Comparison of ENCODE assay signal across 18 cellular contexts in genomic region chr7:45026013-45026412, GRCh38. TPM values are rescaled to one million over a fixed set of nuclear protein-coding genes. Genes with fewer than 3 reads are reported as not detected.
DNase-seq lines count a peak whose midpoint lies in the region; ATAC-seq, FAIRE-seq and TF ChIP-seq lines count a peak whose summit lies in the region.
"Had no signal": no experiment of that assay in that cellular context is flagged by ENCODE, and none has a peak within 500 bp of the region (broad histone marks: within the 10 kb centered on the region; RNA-seq: fewer than 3 reads in every experiment).

No MANE protein-coding gene starts in this region.

- peaks cover 55% of the 10 kb centered on the region for H3K79me2 ChIP-seq in GM23338 (replicated peaks; ENCODE audit: insufficient read depth)

- TF ChIP-seq CTCF in GM12865 (IDR thresholded peaks at IDR 0.05; ENCODE audit: insufficient read depth, low read depth, low read length, missing control alignments) (no peak), glutamatergic neuron (IDR thresholded peaks at IDR 0.05; ENCODE audit: partially characterized antibody, unreplicated experiment) (no peak), RWPE1 (conservative IDR thresholded peaks at IDR 0.05; ENCODE audit: low read depth) (no peak), GM23338 (conservative IDR thresholded peaks at IDR 0.05; ENCODE audit: low read depth in 2 of 2) (no peak)

- no peaks in the 10 kb centered on the region for H3F3A ChIP-seq in GM23338 (replicated peaks; ENCODE audit: low read depth)

- peaks cover 0 to 60% (median 18%) of the 10 kb centered on the region in 11 experiments; a peak in 14 of 22 replicates for H4K20me1 ChIP-seq in BLaER1 treated with 17β-estradiol and CSF1 and Interleukin-3, amounts not matched to agents 10 nM and 100 nM
- peaks cover 13% of the 10 kb centered on the region; the same call in 1 of the 2 replicates for H4K20me1 ChIP-seq in GM23338 (replicated peaks; ENCODE audit: insufficient read depth)

- H3K27ac Mint-ChIP-seq in T-helper 2 cell treated with Interferon-gamma antibody and Interleukin-4, amounts not matched to agents 5 μg/mL and 100 μg/mL, for 36 hours, result peak overlapping the region; percentile 76
- H3K27ac Mint-ChIP-seq in glutamatergic neuron (ENCODE audit: unreplicated experiment), result peak overlapping the region; percentile 48
- no peak overlapping the region for H3K27ac Mint-ChIP-seq in GM23338
- H3K27ac Mint-ChIP-seq: mesothelial cell of epicardium had no signal

- peak; percentile 29 for DNase-seq in GM12865 (ENCODE audit: low read depth)
- DNase-seq in T-helper 2 cell treated with Interferon-gamma antibody and Interleukin-4, amounts not matched to agents 5 μg/mL and 100 μg/mL, for 36 hours (ENCODE audit: low spot score), result no peak
- DNase-seq in glutamatergic neuron, result no peak
- no peak for DNase-seq in urothelium cell line (ENCODE audit: low spot score)
- DNase-seq in stimulated activated CD4-positive, alpha-beta T cell treated with anti-CD3 and anti-CD28 coated beads, Interleukin-2, amount 100 ng/mL, for 48 hours, result no peak
- DNase-seq in RWPE1 (ENCODE audit: low spot score), result no peak
- DNase-seq in GM23338 (ENCODE audit: low spot score), result no peak
- DNase-seq: activated CD4-positive, alpha-beta T cell treated with anti-CD3 and anti-CD28 coated beads, Interleukin-2, amount 50 U/mL, for 1 hour; activated naive CD4-positive, alpha-beta T cell; DMS79 treated with DMSO at 0.1 percent for 48 hours; NCI-H187 treated with DMSO at 0.1 percent for 48 hours; NCI-H524; ovary; small intestine had no signal

- H3K27ac ChIP-seq in BLaER1 treated with 17β-estradiol and CSF1 and Interleukin-3, amounts not matched to agents 10 nM and 100 nM, result peak overlapping the region; percentile 43 to 98 (median 92); a peak in 21 of 22 replicates
- H3K27ac ChIP-seq in RWPE1 (no peak overlapping the region), GM23338 (ENCODE audit: low read depth) (no peak overlapping the region)
- H3K27ac ChIP-seq: ovary had no signal

- POLR2A ChIA-PET in RWPE1 (lab: Yijun Ruan, JAX; ENCODE audit: low non-redundant PET), result interaction anchor here (0.6 kb wide), 1 partner anchor 14 kb away, joined by 6 read pairs; no protein-coding TSS in a partner anchor

- H3K27me3 ChIP-seq in BLaER1 treated with 17β-estradiol and CSF1 and Interleukin-3, amounts not matched to agents 10 nM and 100 nM, result no peaks in the 10 kb centered on the region
- no peaks in the 10 kb centered on the region for H3K27me3 ChIP-seq in GM23338 (ENCODE audit: insufficient read depth)
- H3K27me3 ChIP-seq: ovary had no signal

- H3K9me2 ChIP-seq in GM23338 (ENCODE audit: insufficient read depth), result no peaks in the 10 kb centered on the region

- CTCF ChIA-PET in RWPE1 (lab: Yijun Ruan, JAX), result no interaction called here

- no peak for FAIRE-seq in urothelium cell line (lab: Jason Lieb, UNC)
- FAIRE-seq: islet of Langerhans, small intestine had no signal

- H3K27me3 Mint-ChIP-seq in T-helper 2 cell treated with Interferon-gamma antibody and Interleukin-4, amounts not matched to agents 5 μg/mL and 100 μg/mL, for 36 hours (ENCODE audit: low read depth), result no peaks in the 10 kb centered on the region
- H3K27me3 Mint-ChIP-seq in glutamatergic neuron (ENCODE audit: unreplicated experiment) (no peaks in the 10 kb centered on the region), GM23338 (ENCODE audit: insufficient read depth, low read depth, poor library complexity) (peaks cover 2% of the 10 kb centered on the region)

- H3K9me3 Mint-ChIP-seq in T-helper 2 cell treated with Interferon-gamma antibody and Interleukin-4, amounts not matched to agents 5 μg/mL and 100 μg/mL, for 36 hours, result peaks cover 8% of the 10 kb centered on the region
- H3K9me3 Mint-ChIP-seq in glutamatergic neuron (ENCODE audit: unreplicated experiment) (peaks cover 5% of the 10 kb centered on the region), GM23338 (peaks cover 3% of the 10 kb centered on the region; the same call in 1 of the 3 replicates)

- H3K4me1 Mint-ChIP-seq in T-helper 2 cell treated with Interferon-gamma antibody and Interleukin-4, amounts not matched to agents 5 μg/mL and 100 μg/mL, for 36 hours (ENCODE audit: low read depth), result peaks cover 56% of the 10 kb centered on the region
- H3K4me1 Mint-ChIP-seq in glutamatergic neuron (ENCODE audit: low read depth, unreplicated experiment), result peaks cover 12% of the 10 kb centered on the region
- H3K4me1 Mint-ChIP-seq in GM23338, result no peaks in the 10 kb centered on the region
- H3K4me1 Mint-ChIP-seq: mesothelial cell of epicardium had no signal

- peak overlapping the region in 10 of 11 experiments; percentile 14 to 87 (median 46); a peak in 15 of 22 replicates for H3K9ac ChIP-seq in BLaER1 treated with 17β-estradiol and CSF1 and Interleukin-3, amounts not matched to agents 10 nM and 100 nM

- peak overlapping the region; percentile 94 to 100 (median 99) for H3K4me2 ChIP-seq in BLaER1 treated with 17β-estradiol and CSF1 and Interleukin-3, amounts not matched to agents 10 nM and 100 nM
- no peak overlapping the region for H3K4me2 ChIP-seq in GM23338

- peaks cover 64% of the 10 kb centered on the region for H3K36me3 Mint-ChIP-seq in T-helper 2 cell treated with Interferon-gamma antibody and Interleukin-4, amounts not matched to agents 5 μg/mL and 100 μg/mL, for 36 hours (ENCODE audit: low read depth)
- H3K36me3 Mint-ChIP-seq in glutamatergic neuron (ENCODE audit: unreplicated experiment) (peaks cover 10% of the 10 kb centered on the region), GM23338 (ENCODE audit: low read depth) (0 out of 3 replicates have a peak, but pooled peaks cover 2% of the 10 kb centered on the region)

- no peak overlapping the region for H2AFZ ChIP-seq in GM23338

- no peak for ATAC-seq in GM23338

- peak overlapping the region; percentile 64 for H3K4me3 Mint-ChIP-seq in T-helper 2 cell treated with Interferon-gamma antibody and Interleukin-4, amounts not matched to agents 5 μg/mL and 100 μg/mL, for 36 hours
- H3K4me3 Mint-ChIP-seq in glutamatergic neuron (ENCODE audit: unreplicated experiment), result no peak overlapping the region
- H3K4me3 Mint-ChIP-seq in GM23338, result no peak overlapping the region
- H3K4me3 Mint-ChIP-seq: mesothelial cell of epicardium had no signal

- peaks cover 0 to 21% (median 8%) of the 10 kb centered on the region in 11 experiments; a peak in 16 of 22 replicates for H3K9me3 ChIP-seq in BLaER1 treated with 17β-estradiol and CSF1 and Interleukin-3, amounts not matched to agents 10 nM and 100 nM (replicated peaks in 1 of 11)
- H3K9me3 ChIP-seq: ovary had no signal

- H3K36me3 ChIP-seq in BLaER1 treated with 17β-estradiol and CSF1 and Interleukin-3, amounts not matched to agents 10 nM and 100 nM, result peaks cover 0 to 25% (median 10%) of the 10 kb centered on the region in 11 experiments; a peak in 9 of 22 replicates
- H3K36me3 ChIP-seq in GM23338 (ENCODE audit: insufficient read depth), result no peaks in the 10 kb centered on the region
- H3K36me3 ChIP-seq: ovary had no signal

- no peak overlapping the region; a peak in 1 of 20 replicates for H3K4me3 ChIP-seq in BLaER1 treated with 17β-estradiol and CSF1 and Interleukin-3, amounts not matched to agents 10 nM and 100 nM
- peak overlapping the region; percentile 13 for H3K4me3 ChIP-seq in GM12865 (ENCODE audit: low read depth, low read length)
- no peak overlapping the region for H3K4me3 ChIP-seq in GM23338
- H3K4me3 ChIP-seq: ovary had no signal

- H3K4me1 ChIP-seq in BLaER1 treated with 17β-estradiol and CSF1 and Interleukin-3, amounts not matched to agents 10 nM and 100 nM, result peaks cover 66 to 87% (median 73%) of the 10 kb centered on the region in 10 experiments
- H3K4me1 ChIP-seq in GM23338 (ENCODE audit: insufficient read depth), result no peaks in the 10 kb centered on the region

TF ChIP-seq in GM23338, 12 proteins besides CTCF, POLR2A, EP300 and RAD21:
- TF ChIP-seq EZH2phosphoT487 (IDR thresholded peaks at IDR 0.05; ENCODE audit: unreplicated experiment) (no peak), NANOG (IDR thresholded peaks at IDR 0.05; ENCODE audit: borderline replicate concordance) (no peak), CREB1 (CRISPR knock-in tag; IDR thresholded peaks at IDR 0.05; ENCODE audit: low read depth) (no peak)

RNA-seq across cellular contexts. Expression of gene CCM2, which starts 26.0 kb away (rescaled TPM):
- 92.6 TPM for total RNA-seq in glutamatergic neuron (ENCODE audit: unreplicated experiment)
- total RNA-seq in GM23338 (2014; rRNA removed; shearing (Covaris generic)), result 37.0 and 40.1 TPM in 2 replicates
- 24.0 and 24.9 TPM in 2 replicates for polyA plus RNA-seq in GM23338 (2016; fragmentation: Nextera tagmentation; extraction: Ambion mirVana)

RNA-seq across cellular contexts. Expression of gene MYO1G, which starts 47.2 kb away (rescaled TPM):
- 0.54 TPM for total RNA-seq in glutamatergic neuron (ENCODE audit: unreplicated experiment)
- 0.08 and 0.10 TPM in 2 replicates for total RNA-seq in GM23338 (2014; rRNA removed; shearing (Covaris generic))
- polyA plus RNA-seq in GM23338 (2016; fragmentation: Nextera tagmentation; extraction: Ambion mirVana), result 0.11 and 0.31 TPM in 2 replicates
- total RNA-seq: RPMI7951 had no signal

Comparison
In these comparisons a context has a peak if more than half of its experiments do, and no peak if none do; other contexts are left out.
1. H3K27ac ChIP-seq: peak in BLaER1 treated with 17β-estradiol and CSF1 and Interleukin-3, amounts not matched to agents 10 nM and 100 nM (11 of 11); none in RWPE1 (single experiment) and GM23338 (single experiment).